1 cellular context compared by ENCODE assay signal in the genomic region with DNA sequence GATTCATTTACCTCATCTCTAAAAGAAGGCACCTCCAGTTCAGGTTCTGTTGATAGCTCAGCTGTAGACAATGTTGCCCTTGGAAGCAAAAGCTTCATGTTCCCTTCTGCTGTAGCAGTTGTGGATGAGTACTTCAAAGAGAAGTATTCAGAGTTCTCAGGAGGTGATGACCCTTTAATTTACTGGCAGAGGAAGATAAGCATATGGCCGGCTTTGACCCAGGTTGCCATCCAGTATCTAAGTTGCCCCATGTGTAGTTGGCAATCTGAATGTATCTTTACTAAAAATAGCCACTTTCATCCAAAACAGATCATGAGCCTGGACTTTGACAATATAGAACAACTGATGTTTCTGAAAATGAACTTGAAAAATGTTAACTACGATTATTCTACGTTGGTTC.
TF ChIP-seq lines count a peak whose summit lies in the region.

No MANE protein-coding gene starts in this region.

TF ChIP-seq in K562, 482 proteins besides CTCF, POLR2A, EP300 and RAD21:
- TF ChIP-seq MEF2A (IDR thresholded peaks at IDR 0.05; ENCODE audit: control insufficient read depth, low read depth, low read length) = peak; percentile 80
- TF ChIP-seq POLR2AphosphoS5 (IDR thresholded peaks at IDR 0.05; ENCODE audit: control insufficient read depth, insufficient read depth, low read depth, low read length) = peak; percentile 48; the same call in 1 of the 2 replicates
- TF ChIP-seq HDAC1 (IDR thresholded peaks at IDR 0.05) = 0 out of 4 replicates have a peak, but pooled peaks of 1 of the 2 experiments have one; percentile 17
- TF ChIP-seq NFIC (IDR thresholded peaks at IDR 0.05) = peak; percentile 42; the same call in 1 of the 2 replicates
- TF ChIP-seq CBFA2T3 (IDR thresholded peaks at IDR 0.05) = peak; percentile 89
- TF ChIP-seq LEF1 (IDR thresholded peaks at IDR 0.05) = peak; percentile 62; the same call in 1 of the 2 replicates
- no peak for TF ChIP-seq SRSF1 (IDR thresholded peaks at IDR 0.05; ENCODE audit: low read depth, low read length)
- peak; percentile 48; the same call in 1 of the 2 replicates for TF ChIP-seq STAT5A (IDR thresholded peaks at IDR 0.05; ENCODE audit: borderline replicate concordance, low read length)
- peak; percentile 37; the same call in 1 of the 2 replicates for TF ChIP-seq SMARCA4 (IDR thresholded peaks at IDR 0.05)
- peak in 1 of 2 experiments; percentile 18 for TF ChIP-seq NCOA2 (IDR thresholded peaks at IDR 0.05; ENCODE audit: partially characterized antibody in 2 of 2)
- TF ChIP-seq TCF3 (CRISPR knock-in tag; IDR thresholded peaks at IDR 0.05) = peak; percentile 59
- TF ChIP-seq CBFA2T2 (conservative IDR thresholded peaks at IDR 0.05) = peak; percentile 73
- TF ChIP-seq SMARCE1 (IDR thresholded peaks at IDR 0.05) = peak; percentile 20; the same call in 1 of the 2 replicates
- peak; percentile 43; the same call in 1 of the 2 replicates for TF ChIP-seq MTA3 (IDR thresholded peaks at IDR 0.05; ENCODE audit: borderline replicate concordance)
- peak; percentile 61 to 64; a peak in 3 of 4 replicates for TF ChIP-seq KDM1A (IDR thresholded peaks at IDR 0.05)
- peak; percentile 21 for TF ChIP-seq MEIS2 (IDR thresholded peaks at IDR 0.05; ENCODE audit: partially characterized antibody)
- TF ChIP-seq, protein P1, sequence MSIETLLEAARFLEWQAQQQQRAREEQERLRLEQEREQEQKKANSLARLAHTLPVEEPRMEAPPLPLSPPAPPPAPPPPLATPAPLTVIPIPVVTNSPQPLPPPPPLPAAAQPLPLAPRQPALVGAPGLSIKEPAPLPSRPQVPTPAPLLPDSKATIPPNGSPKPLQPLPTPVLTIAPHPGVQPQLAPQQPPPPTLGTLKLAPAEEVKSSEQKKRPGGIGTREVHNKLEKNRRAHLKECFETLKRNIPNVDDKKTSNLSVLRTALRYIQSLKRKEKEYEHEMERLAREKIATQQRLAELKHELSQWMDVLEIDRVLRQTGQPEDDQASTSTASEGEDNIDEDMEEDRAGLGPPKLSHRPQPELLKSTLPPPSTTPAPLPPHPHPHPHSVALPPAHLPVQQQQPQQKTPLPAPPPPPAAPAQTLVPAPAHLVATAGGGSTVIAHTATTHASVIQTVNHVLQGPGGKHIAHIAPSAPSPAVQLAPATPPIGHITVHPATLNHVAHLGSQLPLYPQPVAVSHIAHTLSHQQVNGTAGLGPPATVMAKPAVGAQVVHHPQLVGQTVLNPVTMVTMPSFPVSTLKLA (conservative IDR thresholded peaks at IDR 0.05) = 0 out of 4 replicates have a peak, but pooled peaks of 1 of the 2 experiments have one; percentile 28
- TF ChIP-seq HMG20B (CRISPR knock-in tag; IDR thresholded peaks at IDR 0.05) = no peak
- TF ChIP-seq, protein P2, sequence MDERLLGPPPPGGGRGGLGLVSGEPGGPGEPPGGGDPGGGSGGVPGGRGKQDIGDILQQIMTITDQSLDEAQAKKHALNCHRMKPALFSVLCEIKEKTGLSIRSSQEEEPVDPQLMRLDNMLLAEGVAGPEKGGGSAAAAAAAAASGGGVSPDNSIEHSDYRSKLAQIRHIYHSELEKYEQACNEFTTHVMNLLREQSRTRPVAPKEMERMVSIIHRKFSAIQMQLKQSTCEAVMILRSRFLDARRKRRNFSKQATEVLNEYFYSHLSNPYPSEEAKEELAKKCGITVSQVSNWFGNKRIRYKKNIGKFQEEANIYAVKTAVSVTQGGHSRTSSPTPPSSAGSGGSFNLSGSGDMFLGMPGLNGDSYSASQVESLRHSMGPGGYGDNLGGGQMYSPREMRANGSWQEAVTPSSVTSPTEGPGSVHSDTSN (CRISPR knock-in tag; IDR thresholded peaks at IDR 0.05; ENCODE audit: low read depth) = no peak
- TF ChIP-seq, protein P2 (tag; conservative IDR thresholded peaks at IDR 0.05; ENCODE audit: low read depth) = 0 out of 2 replicates have a peak, but pooled peaks have one; percentile 5
- TF ChIP-seq PHTF2 (CRISPR knock-in tag; IDR thresholded peaks at IDR 0.05) = no peak
- 0 out of 2 replicates have a peak, but pooled peaks have one; percentile 31 for TF ChIP-seq SMAD4 (CRISPR knock-in tag; conservative IDR thresholded peaks at IDR 0.05)
- no peak for TF ChIP-seq KLF10 (CRISPR knock-in tag; IDR thresholded peaks at IDR 0.05)
- TF ChIP-seq TBL1XR1 (IDR thresholded peaks at IDR 0.05; ENCODE audit: low read length in 2 of 2) = peak in 1 of 2 experiments; percentile 55; a peak in 1 of 4 replicates
- peak; percentile 60 for TF ChIP-seq TAL1 (IDR thresholded peaks at IDR 0.05)
- TF ChIP-seq MYNN (IDR thresholded peaks at IDR 0.05) = 0 out of 2 replicates have a peak, but pooled peaks have one; percentile 27
- no peak for TF ChIP-seq MYNN (CRISPR knock-in tag; IDR thresholded peaks at IDR 0.05)
- TF ChIP-seq NR2C1 (IDR thresholded peaks at IDR 0.05) = peak; percentile 22; the same call in 1 of the 2 replicates
- no peak for TF ChIP-seq NR2C1 (tag; IDR thresholded peaks at IDR 0.05)
- no peak for TF ChIP-seq SMARCA5 (IDR thresholded peaks at IDR 0.05)
- no peak for TF ChIP-seq ETV6 (IDR thresholded peaks at IDR 0.05; ENCODE audit: borderline replicate concordance in 1 of 2, low read depth in 2 of 2, low read length in 1 of 2)
- TF ChIP-seq ETV6 (CRISPR knock-in tag; IDR thresholded peaks at IDR 0.05; ENCODE audit: borderline replicate concordance) = no peak
- peak; percentile 33 for TF ChIP-seq HDAC3 (IDR thresholded peaks at IDR 0.05; ENCODE audit: borderline replicate concordance, partially characterized antibody)
- peak; percentile 21 for TF ChIP-seq DACH1 (IDR thresholded peaks at IDR 0.05; ENCODE audit: partially characterized antibody)
- TF ChIP-seq PML (IDR thresholded peaks at IDR 0.05; ENCODE audit: low read length) = peak; percentile 46; the same call in 1 of the 2 replicates
- no peak for TF ChIP-seq RBM22 (IDR thresholded peaks at IDR 0.05; ENCODE audit: low read depth, low read length, poor library complexity, severe bottlenecking)
- peak; percentile 60; the same call in 1 of the 2 replicates for TF ChIP-seq DPF2 (IDR thresholded peaks at IDR 0.05)
- peak; percentile 84 for TF ChIP-seq NCOR1 (IDR thresholded peaks at IDR 0.05)
- peak; percentile 77 for TF ChIP-seq ARID1B (IDR thresholded peaks at IDR 0.05)
- TF ChIP-seq, protein P3, sequence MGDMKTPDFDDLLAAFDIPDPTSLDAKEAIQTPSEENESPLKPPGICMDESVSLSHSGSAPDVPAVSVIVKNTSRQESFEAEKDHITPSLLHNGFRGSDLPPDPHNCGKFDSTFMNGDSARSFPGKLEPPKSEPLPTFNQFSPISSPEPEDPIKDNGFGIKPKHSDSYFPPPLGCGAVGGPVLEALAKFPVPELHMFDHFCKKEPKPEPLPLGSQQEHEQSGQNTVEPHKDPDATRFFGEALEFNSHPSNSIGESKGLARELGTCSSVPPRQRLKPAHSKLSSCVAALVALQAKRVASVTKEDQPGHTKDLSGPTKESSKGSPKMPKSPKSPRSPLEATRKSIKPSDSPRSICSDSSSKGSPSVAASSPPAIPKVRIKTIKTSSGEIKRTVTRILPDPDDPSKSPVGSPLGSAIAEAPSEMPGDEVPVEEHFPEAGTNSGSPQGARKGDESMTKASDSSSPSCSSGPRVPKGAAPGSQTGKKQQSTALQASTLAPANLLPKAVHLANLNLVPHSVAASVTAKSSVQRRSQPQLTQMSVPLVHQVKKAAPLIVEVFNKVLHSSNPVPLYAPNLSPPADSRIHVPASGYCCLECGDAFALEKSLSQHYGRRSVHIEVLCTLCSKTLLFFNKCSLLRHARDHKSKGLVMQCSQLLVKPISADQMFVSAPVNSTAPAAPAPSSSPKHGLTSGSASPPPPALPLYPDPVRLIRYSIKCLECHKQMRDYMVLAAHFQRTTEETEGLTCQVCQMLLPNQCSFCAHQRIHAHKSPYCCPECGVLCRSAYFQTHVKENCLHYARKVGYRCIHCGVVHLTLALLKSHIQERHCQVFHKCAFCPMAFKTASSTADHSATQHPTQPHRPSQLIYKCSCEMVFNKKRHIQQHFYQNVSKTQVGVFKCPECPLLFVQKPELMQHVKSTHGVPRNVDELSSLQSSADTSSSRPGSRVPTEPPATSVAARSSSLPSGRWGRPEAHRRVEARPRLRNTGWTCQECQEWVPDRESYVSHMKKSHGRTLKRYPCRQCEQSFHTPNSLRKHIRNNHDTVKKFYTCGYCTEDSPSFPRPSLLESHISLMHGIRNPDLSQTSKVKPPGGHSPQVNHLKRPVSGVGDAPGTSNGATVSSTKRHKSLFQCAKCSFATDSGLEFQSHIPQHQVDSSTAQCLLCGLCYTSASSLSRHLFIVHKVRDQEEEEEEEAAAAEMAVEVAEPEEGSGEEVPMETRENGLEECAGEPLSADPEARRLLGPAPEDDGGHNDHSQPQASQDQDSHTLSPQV (IDR thresholded peaks at IDR 0.05) = peak; percentile 45; the same call in 1 of the 2 replicates
- TF ChIP-seq ZNF311 (CRISPR knock-in tag; IDR thresholded peaks at IDR 0.05) = no peak
- TF ChIP-seq GTF2E2 (tag; IDR thresholded peaks at IDR 0.05) = 0 out of 2 replicates have a peak, but pooled peaks have one; percentile 8
- peak; percentile 67 for TF ChIP-seq TEAD4 (IDR thresholded peaks at IDR 0.05; ENCODE audit: low read length)
- no peak for TF ChIP-seq TEAD4 (CRISPR knock-in tag; IDR thresholded peaks at IDR 0.05; ENCODE audit: borderline replicate concordance)
- no peak for TF ChIP-seq EHMT2 (IDR thresholded peaks at IDR 0.05)
- peak; percentile 81; the same call in 1 of the 2 replicates for TF ChIP-seq TCF7 (IDR thresholded peaks at IDR 0.05; ENCODE audit: borderline replicate concordance)
- TF ChIP-seq, protein P4, sequence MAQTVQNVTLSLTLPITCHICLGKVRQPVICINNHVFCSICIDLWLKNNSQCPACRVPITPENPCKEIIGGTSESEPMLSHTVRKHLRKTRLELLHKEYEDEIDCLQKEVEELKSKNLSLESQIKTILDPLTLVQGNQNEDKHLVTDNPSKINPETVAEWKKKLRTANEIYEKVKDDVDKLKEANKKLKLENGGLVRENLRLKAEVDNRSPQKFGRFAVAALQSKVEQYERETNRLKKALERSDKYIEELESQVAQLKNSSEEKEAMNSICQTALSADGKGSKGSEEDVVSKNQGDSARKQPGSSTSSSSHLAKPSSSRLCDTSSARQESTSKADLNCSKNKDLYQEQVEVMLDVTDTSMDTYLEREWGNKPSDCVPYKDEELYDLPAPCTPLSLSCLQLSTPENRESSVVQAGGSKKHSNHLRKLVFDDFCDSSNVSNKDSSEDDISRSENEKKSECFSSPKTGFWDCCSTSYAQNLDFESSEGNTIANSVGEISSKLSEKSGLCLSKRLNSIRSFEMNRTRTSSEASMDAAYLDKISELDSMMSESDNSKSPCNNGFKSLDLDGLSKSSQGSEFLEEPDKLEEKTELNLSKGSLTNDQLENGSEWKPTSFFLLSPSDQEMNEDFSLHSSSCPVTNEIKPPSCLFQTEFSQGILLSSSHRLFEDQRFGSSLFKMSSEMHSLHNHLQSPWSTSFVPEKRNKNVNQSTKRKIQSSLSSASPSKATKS (CRISPR knock-in tag; IDR thresholded peaks at IDR 0.05) = no peak
- no peak for TF ChIP-seq SIX5 (IDR thresholded peaks at IDR 0.05; ENCODE audit: borderline replicate concordance in 1 of 2, insufficient read depth in 1 of 2, low read depth in 1 of 2, low read length in 2 of 2)
- TF ChIP-seq KLF16 (IDR thresholded peaks at IDR 0.05) = peak; percentile 4; the same call in 1 of the 2 replicates
- TF ChIP-seq HDAC6 (IDR thresholded peaks at IDR 0.05; ENCODE audit: low read depth, low read length) = no peak
